ENCODE assay signal across 7 cellular contexts in the genomic region with DNA sequence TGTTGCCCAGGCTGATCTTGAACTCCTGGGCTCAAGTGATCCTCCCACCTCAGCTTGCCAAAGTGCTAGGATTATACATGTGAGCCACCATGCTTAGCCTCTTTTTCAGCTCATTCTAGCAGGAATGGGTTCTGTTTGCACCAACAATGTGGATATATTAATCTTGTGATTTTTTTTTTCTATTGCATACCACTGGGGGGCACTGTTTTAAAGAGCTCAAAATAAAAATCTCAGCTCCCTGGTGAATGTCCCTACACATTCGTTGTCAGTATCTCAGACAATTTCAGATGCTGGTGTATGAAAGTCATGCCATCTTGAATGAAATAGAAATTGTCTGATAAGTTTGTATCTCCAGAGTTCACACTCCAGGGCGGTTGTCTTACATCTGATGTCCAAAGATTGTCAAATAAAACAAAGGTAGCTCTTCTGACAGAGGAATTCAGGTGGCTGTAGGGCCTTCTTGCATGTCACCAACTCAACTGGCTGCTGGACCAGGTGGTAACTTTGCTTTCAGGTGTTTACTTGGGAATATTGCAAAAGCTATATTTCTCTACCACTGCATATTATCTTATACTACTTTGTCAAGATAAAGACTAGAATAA. TPM values are rescaled to one million over a fixed set of nuclear protein-coding genes. Genes with fewer than 3 reads are reported as not detected.
DNase-seq lines count a peak whose midpoint lies in the region; TF ChIP-seq lines count a peak whose summit lies in the region.

No MANE protein-coding gene starts in this region.

- CTCF ChIA-PET in activated naive CD4-positive, alpha-beta T cell treated with anti-CD3 and anti-CD28 coated beads for 36 hours (lab: Charles Lee), result interaction anchor here (0.5 to 3.6 kb wide), 42 partner anchors 8 to 1574 kb away, joined by 3 to 27 read pairs (median 4); a partner anchor contains a TSS

- no peaks in the 10 kb centered on the region for H4K20me1 ChIP-seq in neural cell (ENCODE audit: insufficient read depth)

- H3K4me3 ChIP-seq in esophagus squamous epithelium, result no peak overlapping the region
- no peak overlapping the region for H3K4me3 ChIP-seq in neural cell (ENCODE audit: low read length)

- peak; percentile 61 for TF ChIP-seq RAD21 in neural cell (conservative IDR thresholded peaks at IDR 0.05)

- no peak overlapping the region for H3K27ac Mint-ChIP-seq in activated naive CD4-positive, alpha-beta T cell treated with anti-CD3 and anti-CD28 coated beads for 36 hours

- no peak overlapping the region for H3K4me2 ChIP-seq in neural cell (ENCODE audit: low read length)

- no peaks in the 10 kb centered on the region for H3K9me3 ChIP-seq in esophagus squamous epithelium
- H3K9me3 ChIP-seq in neural cell (ENCODE audit: low read length), result no peaks in the 10 kb centered on the region

- intact Hi-C loops in esophagus squamous epithelium (cut with DNase I), result no loop called here
- intact Hi-C loops in activated naive CD4-positive, alpha-beta T cell treated with anti-CD3 and anti-CD28 coated beads for 36 hours (cut with micrococcal nuclease), result loop anchor here (1.0 to 10.0 kb wide), 5 partner anchors 35 to 629 kb away; a partner anchor contains a TSS

- TF ChIP-seq POLR2A in esophagus squamous epithelium (IDR thresholded peaks at IDR 0.05), result no peak

- H3K4me3 Mint-ChIP-seq in activated naive CD4-positive, alpha-beta T cell treated with anti-CD3 and anti-CD28 coated beads for 36 hours, result no peak overlapping the region

- no peaks in the 10 kb centered on the region for H3F3A ChIP-seq in neural cell (ENCODE audit: insufficient read depth, low read length, poor library complexity, severe bottlenecking)

- H3K9me3 Mint-ChIP-seq in activated naive CD4-positive, alpha-beta T cell treated with anti-CD3 and anti-CD28 coated beads for 36 hours, result peaks cover 6% of the 10 kb centered on the region

- peak; percentile 48 to 69 (median 54) for TF ChIP-seq CTCF in esophagus squamous epithelium (IDR thresholded peaks at IDR 0.05)
- peak; percentile 70 for TF ChIP-seq CTCF in neural cell (IDR thresholded peaks at IDR 0.05; ENCODE audit: poor library complexity, severe bottlenecking)

- H3K27me3 Mint-ChIP-seq in activated naive CD4-positive, alpha-beta T cell treated with anti-CD3 and anti-CD28 coated beads for 36 hours (ENCODE audit: low read depth), result peaks cover 28% of the 10 kb centered on the region

- H3K9ac ChIP-seq in neural cell (ENCODE audit: low read length), result no peak overlapping the region

- no peak overlapping the region for H3K27ac ChIP-seq in esophagus squamous epithelium
- no peak overlapping the region for H3K27ac ChIP-seq in neural cell (ENCODE audit: low read length)

- H3K9me2 ChIP-seq in neural cell (ENCODE audit: insufficient read depth, low read length), result no peaks in the 10 kb centered on the region

- 10 to 26% methylated on average over 2 of the region's 2 CpGs for WGBS in esophagus squamous epithelium, 2 donors

- H2AFZ ChIP-seq in neural cell (ENCODE audit: low read depth, low read length), result no peak overlapping the region

- H3K27me3 ChIP-seq in esophagus squamous epithelium, result peaks cover 0 to 29% (median 0%) of the 10 kb centered on the region in 4 donors
- peaks cover 32% of the 10 kb centered on the region for H3K27me3 ChIP-seq in neural cell (ENCODE audit: insufficient read depth, low read depth, low read length)

- no peaks in the 10 kb centered on the region for H3K79me2 ChIP-seq in neural cell (replicated peaks; ENCODE audit: insufficient read depth, low read length)

- H3K4me1 ChIP-seq in esophagus squamous epithelium, result peaks cover 0 to 19% (median 12%) of the 10 kb centered on the region in 3 donors

- no peaks in the 10 kb centered on the region for H3K36me3 ChIP-seq in esophagus squamous epithelium
- no peaks in the 10 kb centered on the region for H3K36me3 ChIP-seq in neural cell (ENCODE audit: insufficient read depth, low read length)

- peak; percentile 23 for DNase-seq in GF-D8 (lab: John Stamatoyannopoulos, UW)
- DNase-seq in Kasumi-1 (lab: John Stamatoyannopoulos, UW), result peak; percentile 48 to 77
- peak; percentile 67 for DNase-seq in RPMI7951 (ENCODE audit: low read depth)
- DNase-seq in esophagus squamous epithelium (lab: John Stamatoyannopoulos, UW), result no peak
- no peak for DNase-seq in activated CD4-positive, CD25-positive, alpha-beta regulatory T cell treated with anti-CD3 and anti-CD28 coated beads, Interleukin-2, amount 50 U/mL, for 72 hours
- no peak for DNase-seq in activated naive CD4-positive, alpha-beta T cell treated with anti-CD3 and anti-CD28 coated beads for 36 hours

- peaks cover 8% of the 10 kb centered on the region for H3K4me1 Mint-ChIP-seq in activated naive CD4-positive, alpha-beta T cell treated with anti-CD3 and anti-CD28 coated beads for 36 hours (ENCODE audit: low read depth)

- no peak for TF ChIP-seq EP300 in neural cell (conservative IDR thresholded peaks at IDR 0.05; ENCODE audit: poor library complexity, severe bottlenecking)

- H3K36me3 Mint-ChIP-seq in activated naive CD4-positive, alpha-beta T cell treated with anti-CD3 and anti-CD28 coated beads for 36 hours (ENCODE audit: low read depth), result peaks cover 1% of the 10 kb centered on the region

TF ChIP-seq in neural cell, 6 proteins besides CTCF, POLR2A, EP300 and RAD21:
- no peak for TF ChIP-seq POLR2AphosphoS5 (IDR thresholded peaks at IDR 0.05)
- TF ChIP-seq, protein P1, sequence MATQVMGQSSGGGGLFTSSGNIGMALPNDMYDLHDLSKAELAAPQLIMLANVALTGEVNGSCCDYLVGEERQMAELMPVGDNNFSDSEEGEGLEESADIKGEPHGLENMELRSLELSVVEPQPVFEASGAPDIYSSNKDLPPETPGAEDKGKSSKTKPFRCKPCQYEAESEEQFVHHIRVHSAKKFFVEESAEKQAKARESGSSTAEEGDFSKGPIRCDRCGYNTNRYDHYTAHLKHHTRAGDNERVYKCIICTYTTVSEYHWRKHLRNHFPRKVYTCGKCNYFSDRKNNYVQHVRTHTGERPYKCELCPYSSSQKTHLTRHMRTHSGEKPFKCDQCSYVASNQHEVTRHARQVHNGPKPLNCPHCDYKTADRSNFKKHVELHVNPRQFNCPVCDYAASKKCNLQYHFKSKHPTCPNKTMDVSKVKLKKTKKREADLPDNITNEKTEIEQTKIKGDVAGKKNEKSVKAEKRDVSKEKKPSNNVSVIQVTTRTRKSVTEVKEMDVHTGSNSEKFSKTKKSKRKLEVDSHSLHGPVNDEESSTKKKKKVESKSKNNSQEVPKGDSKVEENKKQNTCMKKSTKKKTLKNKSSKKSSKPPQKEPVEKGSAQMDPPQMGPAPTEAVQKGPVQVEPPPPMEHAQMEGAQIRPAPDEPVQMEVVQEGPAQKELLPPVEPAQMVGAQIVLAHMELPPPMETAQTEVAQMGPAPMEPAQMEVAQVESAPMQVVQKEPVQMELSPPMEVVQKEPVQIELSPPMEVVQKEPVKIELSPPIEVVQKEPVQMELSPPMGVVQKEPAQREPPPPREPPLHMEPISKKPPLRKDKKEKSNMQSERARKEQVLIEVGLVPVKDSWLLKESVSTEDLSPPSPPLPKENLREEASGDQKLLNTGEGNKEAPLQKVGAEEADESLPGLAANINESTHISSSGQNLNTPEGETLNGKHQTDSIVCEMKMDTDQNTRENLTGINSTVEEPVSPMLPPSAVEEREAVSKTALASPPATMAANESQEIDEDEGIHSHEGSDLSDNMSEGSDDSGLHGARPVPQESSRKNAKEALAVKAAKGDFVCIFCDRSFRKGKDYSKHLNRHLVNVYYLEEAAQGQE (IDR thresholded peaks at IDR 0.05; ENCODE audit: borderline replicate concordance), result no peak
- peak; percentile 72 for TF ChIP-seq SMC3 (conservative IDR thresholded peaks at IDR 0.05; ENCODE audit: poor library complexity)
- TF ChIP-seq EZH2 (IDR thresholded peaks at IDR 0.05; ENCODE audit: borderline replicate concordance, insufficient read depth, low read length, poor library complexity, severe bottlenecking), result no peak
- no peak for TF ChIP-seq TAF1 (IDR thresholded peaks at IDR 0.05; ENCODE audit: low read depth)

RNA-seq across cellular contexts. Expression of a gene that starts 3.1 kb away (rescaled TPM):
- 5.3 and 6.0 TPM in 2 replicates for total RNA-seq in RPMI7951 (2014; rRNA removed; shearing (Covaris generic))
- 1 to 10 TPM in 1 of 4 donors, under 1 TPM in 2, not detected in 1; 0.45 to 1.3 (median 0.92) TPM for total RNA-seq in esophagus squamous epithelium
- 0.60 and 0.90 TPM in 2 replicates for polyA plus RNA-seq in neural cell
- polyA minus RNA-seq in neural cell, result 0.24 and 0.35 TPM in 2 replicates
- total RNA-seq in activated naive CD4-positive, alpha-beta T cell treated with anti-CD3 and anti-CD28 coated beads for 36 hours, result not detected

RNA-seq across cellular contexts. Expression of a gene that starts 25.7 kb away (rescaled TPM):
- 12.9 and 14.4 TPM in 2 replicates for total RNA-seq in RPMI7951 (2014; rRNA removed; shearing (Covaris generic))
- 1 to 10 TPM in 3 of 4 donors, under 1 TPM in 1; 0.83 to 7.2 (median 4.5) TPM for total RNA-seq in esophagus squamous epithelium
- polyA plus RNA-seq in neural cell, result 13.5 and 14.2 TPM in 2 replicates
- polyA minus RNA-seq in neural cell, result 18.7 and 19.3 TPM in 2 replicates
- 1 to 10 TPM; 4.3 to 4.4 TPM for total RNA-seq in activated naive CD4-positive, alpha-beta T cell treated with anti-CD3 and anti-CD28 coated beads for 36 hours

RNA-seq across cellular contexts. Expression of a gene that starts 35.8 kb away (rescaled TPM):
- 218 and 267 TPM in 2 replicates for total RNA-seq in RPMI7951 (2014; rRNA removed; shearing (Covaris generic))
- total RNA-seq in esophagus squamous epithelium, result 100 to 1,000 TPM in 2 of 4 donors, 10 to 100 TPM in 2; 71.0 to 144 (median 98.2) TPM
- 81.7 and 84.0 TPM in 2 replicates for polyA plus RNA-seq in neural cell
- 50.6 and 59.5 TPM in 2 replicates for polyA minus RNA-seq in neural cell
- total RNA-seq in activated naive CD4-positive, alpha-beta T cell treated with anti-CD3 and anti-CD28 coated beads for 36 hours, result 10 to 100 TPM; 23.4 to 24.4 TPM

Comparison
In these comparisons a context has a peak if more than half of its experiments do, and no peak if none do; other contexts are left out.
1. DNase-seq: peak in GF-D8 (single experiment), Kasumi-1 (2 of 2) and RPMI7951 (single experiment); none in esophagus squamous epithelium (single experiment), activated CD4-positive, CD25-positive, alpha-beta regulatory T cell treated with anti-CD3 and anti-CD28 coated beads, Interleukin-2, amount 50 U/mL, for 72 hours (single experiment) and activated naive CD4-positive, alpha-beta T cell treated with anti-CD3 and anti-CD28 coated beads for 36 hours (single experiment).